In genomic region chr9:129320575-129321311, GRCh38 we compare ENCODE assay signal across 8 cellular contexts.
DNase-seq lines count a peak whose midpoint lies in the region; ATAC-seq and TF ChIP-seq lines count a peak whose summit lies in the region.

No MANE protein-coding gene starts in this region.

- TF ChIP-seq RAD21 in SK-N-SH (IDR thresholded peaks at IDR 0.05; ENCODE audit: low read length), result peak; percentile 66

- H4K20me1 ChIP-seq in SK-N-SH (ENCODE audit: insufficient read depth), result no peaks in the 10 kb centered on the region
- no peaks in the 10 kb centered on the region for H4K20me1 ChIP-seq in osteoblast (ENCODE audit: insufficient read depth, low read length)

- H3K4me2 ChIP-seq in SK-N-SH (peak overlapping the region; percentile 100), osteoblast (ENCODE audit: insufficient read depth, low read length) (peak overlapping the region; percentile 74)

- CTCF ChIA-PET in SK-N-SH (lab: Yijun Ruan, JAX), result interaction anchor here (0.7 to 2.5 kb wide), 17 partner anchors 14 to 301 kb away, joined by 3 to 12 read pairs (median 4); partner anchors contain the start of genes C9orf50 and IER5L

- peaks cover 8% of the 10 kb centered on the region for H3F3A ChIP-seq in SK-N-SH (replicated peaks; ENCODE audit: insufficient read depth)

- in situ Hi-C loops in GM13976 (cut with MboI; ENCODE audit: low sequenced_read_pairs, unreplicated experiment), result no loop called here
- in situ Hi-C loops in KBM-7 (cut with MboI; ENCODE audit: low pct_unique_long_range_greater_than_20kb, low sequenced_read_pairs), result no loop called here

- H3K79me2 ChIP-seq in SK-N-SH (ENCODE audit: insufficient read depth) (0 out of 2 replicates have a peak, but pooled peaks cover 3% of the 10 kb centered on the region), osteoblast (ENCODE audit: insufficient read depth, low read length) (no peaks in the 10 kb centered on the region)

- intact Hi-C loops in heart right ventricle (cut with DNase I), result loop anchor here in 7 of 10 donors (1.0 to 10.0 kb wide), 9 partner anchors 87 to 294 kb away; partner anchors contain the start of gene IER5L (in 2 of the 7)

- no peaks in the 10 kb centered on the region for H3K36me3 ChIP-seq in SK-N-SH (replicated peaks in 1 of 2; ENCODE audit: control insufficient read depth in 1 of 2, insufficient read depth in 2 of 2, low read length in 1 of 2)
- H3K36me3 ChIP-seq in heart right ventricle, result no peaks in the 10 kb centered on the region
- no peaks in the 10 kb centered on the region for H3K36me3 ChIP-seq in osteoblast (ENCODE audit: insufficient read depth, low read length)

- peak in 1 of 2 experiments; percentile 45; a peak in 2 of 4 replicates for TF ChIP-seq EP300 in SK-N-SH (IDR thresholded peaks at IDR 0.05; ENCODE audit: borderline replicate concordance in 1 of 2, low read depth in 1 of 2, low read length in 1 of 2)

- H2AFZ ChIP-seq in SK-N-SH (ENCODE audit: low read depth) (peak overlapping the region; percentile 76; the same call in 1 of the 2 replicates), osteoblast (ENCODE audit: low read length) (peak overlapping the region; percentile 75)

- H3K27me3 ChIP-seq in SK-N-SH (ENCODE audit: insufficient read depth) (no peaks in the 10 kb centered on the region), heart right ventricle (no peaks in the 10 kb centered on the region), osteoblast (ENCODE audit: insufficient read depth, low read length) (no peaks in the 10 kb centered on the region)

- peak; percentile 76 to 85 (median 83) for ATAC-seq in heart right ventricle
- no peak for ATAC-seq in GM19467 (IDR thresholded peaks at IDR 0.05; ENCODE audit: unreplicated experiment)

- POLR2A ChIA-PET in SK-N-SH (lab: Yijun Ruan, JAX), result interaction anchor here (0.6 to 2.3 kb wide), 10 partner anchors 12 to 283 kb away, joined by 3 to 17 read pairs (median 5); partner anchors contain the start of gene IER5L

- peaks cover 20 to 39% of the 10 kb centered on the region in 2 experiments; a peak in 3 of 4 replicates for H3K4me1 ChIP-seq in SK-N-SH (ENCODE audit: control insufficient read depth in 1 of 2, insufficient read depth in 2 of 2, low read depth in 1 of 2, low read length in 1 of 2)
- H3K4me1 ChIP-seq in heart right ventricle, result peaks cover 29 to 85% (median 61%) of the 10 kb centered on the region in 9 donors
- peaks cover 49% of the 10 kb centered on the region for H3K4me1 ChIP-seq in osteoblast (ENCODE audit: insufficient read depth, low read length)

- WGBS in SK-N-SH (ENCODE audit: low lambda C conversion rate), result 17% methylated on average over 39 of the region's 49 CpGs
- 5 to 9% methylated on average over 46 to 49 of the region's 49 CpGs for WGBS in heart right ventricle, 2 donors

- DNase-seq in GM13976 (ENCODE audit: low spot score), result peak; percentile 86
- DNase-seq in KBM-7, result peak; percentile 95
- peak; percentile 89 for DNase-seq in SK-N-SH
- peak in 49 of 58 donors; percentile 33 to 89 (median 60) for DNase-seq in anterior cingulate cortex (lab: John Stamatoyannopoulos, UW)
- DNase-seq in heart right ventricle, result peak; percentile 68 to 74
- peak; percentile 98 for DNase-seq in osteoblast (ENCODE audit: insufficient read length, low spot score, missing footprints)
- DNase-seq in HUDEP-2 (lab: John Stamatoyannopoulos, UW; ENCODE audit: unreplicated experiment in 76 of 76), result no peak

- no peaks in the 10 kb centered on the region for H3K9me2 ChIP-seq in SK-N-SH

- H3K9me3 ChIP-seq in SK-N-SH, result no peaks in the 10 kb centered on the region
- H3K9me3 ChIP-seq in heart right ventricle, result no peaks in the 10 kb centered on the region
- no peaks in the 10 kb centered on the region for H3K9me3 ChIP-seq in osteoblast (ENCODE audit: low read depth, low read length)

- TF ChIP-seq CTCF in GM13976 (IDR thresholded peaks at IDR 0.05; ENCODE audit: borderline replicate concordance, control extremely low read depth, extremely low read depth, insufficient read depth, missing control alignments) (no peak), SK-N-SH (IDR thresholded peaks at IDR 0.05) (peak; percentile 33), heart right ventricle (IDR thresholded peaks at IDR 0.05) (peak in 8 of 9 donors; percentile 6 to 47 (median 38)), osteoblast (IDR thresholded peaks at IDR 0.05; ENCODE audit: extremely low read depth, low read depth, low read length) (no peak)

- peak overlapping the region; percentile 85 to 95 for H3K27ac ChIP-seq in SK-N-SH (ENCODE audit: low read depth in 2 of 2, low read length in 1 of 2)
- H3K27ac ChIP-seq in heart right ventricle, result peak overlapping the region; percentile 85 to 95 (median 90)
- peak overlapping the region; percentile 47 for H3K27ac ChIP-seq in osteoblast (ENCODE audit: low read depth, low read length)

- H3K4me3 ChIP-seq in SK-N-SH (ENCODE audit: low read depth in 2 of 2, low read length in 1 of 2), result peak overlapping the region; percentile 40 to 62
- H3K4me3 ChIP-seq in heart right ventricle, result peak overlapping the region; percentile 3 to 63 (median 51)
- peak overlapping the region; percentile 64 for H3K4me3 ChIP-seq in osteoblast (ENCODE audit: insufficient read depth, low read length)

- peak overlapping the region; percentile 79 for H3K9ac ChIP-seq in SK-N-SH

TF ChIP-seq in SK-N-SH, 30 proteins besides CTCF, POLR2A, EP300 and RAD21 (continues in another document):
- TF ChIP-seq MXI1 (IDR thresholded peaks at IDR 0.05; ENCODE audit: low read depth, low read length) (peak; percentile 53; the same call in 1 of the 2 replicates), ELF1 (IDR thresholded peaks at IDR 0.05) (no peak), USF1 (IDR thresholded peaks at IDR 0.05; ENCODE audit: borderline replicate concordance, low read depth) (no peak), POLR2AphosphoS5 (IDR thresholded peaks at IDR 0.05; ENCODE audit: low read depth, low read length) (peak; percentile 89), TCF12 (IDR thresholded peaks at IDR 0.05) (peak; percentile 34; the same call in 1 of the 2 replicates), REST (IDR thresholded peaks at IDR 0.05; ENCODE audit: low read depth, low read length) (no peak; the same call in 1 of the 2 replicates), MAX (IDR thresholded peaks at IDR 0.05; ENCODE audit: low read depth) (peak; percentile 51; the same call in 1 of the 2 replicates), CHD2 (IDR thresholded peaks at IDR 0.05; ENCODE audit: low read length, partially characterized antibody) (peak; percentile 54), RCOR1 (IDR thresholded peaks at IDR 0.05; ENCODE audit: low read length) (0 out of 2 replicates have a peak, but pooled peaks have one; percentile 49)
- TF ChIP-seq, protein P1, sequence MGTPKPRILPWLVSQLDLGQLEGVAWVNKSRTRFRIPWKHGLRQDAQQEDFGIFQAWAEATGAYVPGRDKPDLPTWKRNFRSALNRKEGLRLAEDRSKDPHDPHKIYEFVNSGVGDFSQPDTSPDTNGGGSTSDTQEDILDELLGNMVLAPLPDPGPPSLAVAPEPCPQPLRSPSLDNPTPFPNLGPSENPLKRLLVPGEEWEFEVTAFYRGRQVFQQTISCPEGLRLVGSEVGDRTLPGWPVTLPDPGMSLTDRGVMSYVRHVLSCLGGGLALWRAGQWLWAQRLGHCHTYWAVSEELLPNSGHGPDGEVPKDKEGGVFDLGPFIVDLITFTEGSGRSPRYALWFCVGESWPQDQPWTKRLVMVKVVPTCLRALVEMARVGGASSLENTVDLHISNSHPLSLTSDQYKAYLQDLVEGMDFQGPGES (IDR thresholded peaks at IDR 0.05; ENCODE audit: low read depth, low read length), result no peak
- TF ChIP-seq, protein P2, sequence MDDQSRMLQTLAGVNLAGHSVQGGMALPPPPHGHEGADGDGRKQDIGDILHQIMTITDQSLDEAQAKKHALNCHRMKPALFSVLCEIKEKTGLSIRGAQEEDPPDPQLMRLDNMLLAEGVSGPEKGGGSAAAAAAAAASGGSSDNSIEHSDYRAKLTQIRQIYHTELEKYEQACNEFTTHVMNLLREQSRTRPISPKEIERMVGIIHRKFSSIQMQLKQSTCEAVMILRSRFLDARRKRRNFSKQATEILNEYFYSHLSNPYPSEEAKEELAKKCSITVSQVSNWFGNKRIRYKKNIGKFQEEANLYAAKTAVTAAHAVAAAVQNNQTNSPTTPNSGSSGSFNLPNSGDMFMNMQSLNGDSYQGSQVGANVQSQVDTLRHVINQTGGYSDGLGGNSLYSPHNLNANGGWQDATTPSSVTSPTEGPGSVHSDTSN (IDR thresholded peaks at IDR 0.05), result peak; percentile 64; the same call in 1 of the 2 replicates

Comparison
In these comparisons a context has a peak if more than half of its experiments do, and no peak if none do; other contexts are left out.
1. DNase-seq: peak in GM13976 (single experiment), KBM-7 (single experiment), SK-N-SH (single experiment), anterior cingulate cortex (49 of 58), heart right ventricle (2 of 2) and osteoblast (single experiment); none in HUDEP-2 (0 of 76).
2. CTCF ChIP-seq: peak in SK-N-SH (single experiment) and heart right ventricle (8 of 9); none in GM13976 (single experiment) and osteoblast (single experiment).
3. Peak in every context shown above with its lines, with median percentiles within 50 percentile points of each other: H3K27ac ChIP-seq and H3K4me3 ChIP-seq.